14 cellular contexts compared by ENCODE assay signal in the genomic region with DNA sequence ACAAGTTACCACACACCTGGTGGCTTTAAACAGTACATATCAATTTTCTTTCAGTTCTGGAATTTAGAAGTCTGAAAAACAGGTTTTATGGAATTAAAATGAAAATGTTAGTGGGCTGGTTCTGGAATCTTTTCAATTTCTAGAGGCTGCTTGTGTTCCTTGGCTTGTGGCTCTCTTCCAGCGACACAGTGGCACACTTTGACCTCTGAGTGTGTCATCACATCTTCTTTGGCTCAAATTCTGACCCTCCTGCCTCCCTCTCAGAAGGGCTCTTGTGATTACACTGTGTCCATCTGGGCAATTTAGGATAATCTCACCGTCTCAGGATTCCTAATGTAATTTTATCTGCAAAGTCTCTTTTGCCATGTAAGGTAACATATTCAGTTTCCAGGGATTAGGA.
DNase-seq lines count a peak whose midpoint lies in the region; ATAC-seq, FAIRE-seq and TF ChIP-seq lines count a peak whose summit lies in the region.
"Had no signal": no experiment of that assay in that cellular context is flagged by ENCODE, and none has a peak within 500 bp of the region (broad histone marks: within the 10 kb centered on the region; RNA-seq: fewer than 3 reads in every experiment).

No MANE protein-coding gene starts in this region.

- no peak for FAIRE-seq in K562 (lab: Jason Lieb, UNC)
- FAIRE-seq: GM12878 had no signal

- no peak overlapping the region for H3K4me3 ChIP-seq in K562
- H3K4me3 ChIP-seq: BLaER1 treated with 17β-estradiol and CSF1 and Interleukin-3, amounts not matched to agents 10 nM and 100 nM; GM12878; HAP-1 had no signal

- WGBS in K562 (ENCODE audit: insufficient coverage, low coverage, missing lambda C conversion rate) = 0% methylated on average over 2 of the region's 2 CpGs

- H3K9me3 ChIP-seq in K562 (replicated peaks; ENCODE audit: control insufficient read depth, insufficient read depth, low read depth, low read length) = no peaks in the 10 kb centered on the region
- H3K9me3 ChIP-seq: BLaER1 treated with 17β-estradiol and CSF1 and Interleukin-3, amounts not matched to agents 10 nM and 100 nM; HAP-1 had no signal

- POLR2A ChIA-PET in K562 (lab: Yijun Ruan, JAX) = no interaction called here

- no peak overlapping the region for H2AFZ ChIP-seq in K562 (ENCODE audit: low read depth, low read length)

- H3K27ac ChIP-seq in K562 (ENCODE audit: extremely low read depth, low read depth, low read length) = no peak overlapping the region
- H3K27ac ChIP-seq: BLaER1 treated with 17β-estradiol and CSF1 and Interleukin-3, amounts not matched to agents 10 nM and 100 nM had no signal

- DNase-seq in NCI-H524 (lab: John Stamatoyannopoulos, UW) (peak; percentile 65 to 89), NCI-H82 treated with DMSO at 0.1 percent for 48 hours (lab: John Stamatoyannopoulos, UW; ENCODE audit: unreplicated experiment) (peak; percentile 86), K562 (ENCODE audit: extremely low read depth in 1 of 4, low spot score in 3 of 4) (no peak), left lobe of liver (ENCODE audit: low spot score) (peak; percentile 70), UCSD-AML1 (lab: John Stamatoyannopoulos, UW; ENCODE audit: unreplicated experiment) (no peak), NCI-H345 (lab: John Stamatoyannopoulos, UW) (no peak), NCI-H2107 treated with DMSO at 0.1 percent for 48 hours (lab: John Stamatoyannopoulos, UW; ENCODE audit: unreplicated experiment) (no peak), kidney tubule cell (ENCODE audit: low spot score) (no peak)
- DNase-seq: Calu3; CD8-positive, alpha-beta T cell; DMS79 treated with DMSO at 0.1 percent for 48 hours had no signal

- no peak overlapping the region for H3K4me2 ChIP-seq in K562 (ENCODE audit: insufficient read depth, low read length)
- H3K4me2 ChIP-seq: BLaER1 treated with 17β-estradiol and CSF1 and Interleukin-3, amounts not matched to agents 10 nM and 100 nM had no signal

- no peaks in the 10 kb centered on the region for H3K27me3 ChIP-seq in K562 (ENCODE audit: control insufficient read depth in 2 of 2, insufficient read depth in 2 of 2, low read length in 2 of 2)
- H3K27me3 ChIP-seq: BLaER1 treated with 17β-estradiol and CSF1 and Interleukin-3, amounts not matched to agents 10 nM and 100 nM had no signal

- no peak for TF ChIP-seq POLR2A in K562 (conservative IDR thresholded peaks at IDR 0.05)

- BruUV-seq in K562 (replicated peaks; lab: Mats Ljungman, UMichigan) = no TSS peak

- no peak for TF ChIP-seq EP300 in K562 (IDR thresholded peaks at IDR 0.05; ENCODE audit: low read length)

- no peaks in the 10 kb centered on the region for H4K20me1 ChIP-seq in K562 (replicated peaks; ENCODE audit: control insufficient read depth, insufficient read depth, low read length)
- H4K20me1 ChIP-seq: BLaER1 treated with 17β-estradiol and CSF1 and Interleukin-3, amounts not matched to agents 10 nM and 100 nM had no signal

- no peak overlapping the region for H3K9ac ChIP-seq in K562 (ENCODE audit: insufficient read depth in 1 of 2, low read depth in 2 of 2, low read length in 2 of 2)
- H3K9ac ChIP-seq: BLaER1 treated with 17β-estradiol and CSF1 and Interleukin-3, amounts not matched to agents 10 nM and 100 nM had no signal

- CTCF ChIA-PET in K562 (lab: Yijun Ruan, JAX; ENCODE audit: low intra/inter-chr PET ratio) = no interaction called here

- no peaks in the 10 kb centered on the region for H3K9me1 ChIP-seq in K562 (ENCODE audit: control insufficient read depth, insufficient read depth, low read length)

- TF ChIP-seq RAD21 in K562 (CRISPR knock-in tag; conservative IDR thresholded peaks at IDR 0.05 in 1 of 2, IDR thresholded peaks at IDR 0.05 in 1 of 2) = no peak

- H3K79me2 ChIP-seq in K562 (ENCODE audit: control insufficient read depth, insufficient read depth, low read length) = no peaks in the 10 kb centered on the region

- in situ Hi-C loops in K562 (cut with MboI) = no loop called here

- intact Hi-C loops in K562 (cut with micrococcal nuclease) = no loop called here

- ATAC-seq in K562 (no peak), left lobe of liver (peak; percentile 96)
- ATAC-seq: CD8-positive, alpha-beta T cell; GM12878 had no signal

- TF ChIP-seq CTCF in K562 (IDR thresholded peaks at IDR 0.05 in 2 of 3, conservative IDR thresholded peaks at IDR 0.05 in 1 of 3; ENCODE audit: insufficient read depth in 2 of 3, low read depth in 1 of 3, low read length in 3 of 3) = no peak

- no peaks in the 10 kb centered on the region for H3K4me1 ChIP-seq in K562 (replicated peaks in 1 of 2; ENCODE audit: control insufficient read depth in 2 of 2, insufficient read depth in 2 of 2, low read length in 2 of 2)
- H3K4me1 ChIP-seq: BLaER1 treated with 17β-estradiol and CSF1 and Interleukin-3, amounts not matched to agents 10 nM and 100 nM; HAP-1 had no signal

- no peaks in the 10 kb centered on the region for H3K36me3 ChIP-seq in K562 (ENCODE audit: control insufficient read depth, insufficient read depth, low read length)
- H3K36me3 ChIP-seq: BLaER1 treated with 17β-estradiol and CSF1 and Interleukin-3, amounts not matched to agents 10 nM and 100 nM; HAP-1 had no signal

TF ChIP-seq in K562, 482 proteins besides CTCF, POLR2A, EP300 and RAD21:
- TF ChIP-seq CBFA2T3 (IDR thresholded peaks at IDR 0.05) = 0 out of 2 replicates have a peak, but pooled peaks have one; percentile 23
- no peak for TF ChIP-seq SRSF3 (IDR thresholded peaks at IDR 0.05; ENCODE audit: insufficient read depth, low read length)
TF ChIP-seq in K562: peak in this region for 1.

Comparison
In these comparisons a context has a peak if more than half of its experiments do, and no peak if none do; other contexts are left out.
1. DNase-seq: peak in NCI-H524 (2 of 2), NCI-H82 treated with DMSO at 0.1 percent for 48 hours (single experiment) and left lobe of liver (single experiment); none in K562 (0 of 4), UCSD-AML1 (single experiment), NCI-H345 (single experiment), NCI-H2107 treated with DMSO at 0.1 percent for 48 hours (single experiment) and kidney tubule cell (single experiment).